In genomic region chr6:31058128-31058894, GRCh38 we compare ENCODE assay signal across 9 cellular contexts. TPM values are rescaled to one million over a fixed set of nuclear protein-coding genes. Genes with fewer than 3 reads are reported as not detected.
DNase-seq lines count a peak whose midpoint lies in the region; ATAC-seq and TF ChIP-seq lines count a peak whose summit lies in the region.
"Had no signal": no experiment of that assay in that cellular context is flagged by ENCODE, and none has a peak within 500 bp of the region (broad histone marks: within the 10 kb centered on the region; RNA-seq: fewer than 3 reads in every experiment).

No MANE protein-coding gene starts in this region.

- TF ChIP-seq CTCF in neural progenitor cell (IDR thresholded peaks at IDR 0.05), result peak; percentile 56

- H3K27ac ChIP-seq in ectodermal cell (ENCODE audit: insufficient read depth, low read depth, low read length, poor library complexity, severe bottlenecking) (peak overlapping the region; percentile 51), neural progenitor cell (no peak overlapping the region)

- H3K36me3 ChIP-seq in ectodermal cell (ENCODE audit: control insufficient read depth, insufficient read depth, low read length), result no peaks in the 10 kb centered on the region
- H3K36me3 ChIP-seq in neural progenitor cell, result no peaks in the 10 kb centered on the region

- H2AFZ ChIP-seq in neural progenitor cell (replicated peaks), result no peak overlapping the region

- no peak for DNase-seq in activated naive CD8-positive, alpha-beta T cell treated with anti-CD3 and anti-CD28 coated beads, Interleukin-2, amount 50 U/mL, for 24 hours
- DNase-seq in activated naive CD8-positive, alpha-beta T cell treated with anti-CD3 and anti-CD28 coated beads for 36 hours, result no peak
- DNase-seq in NCI-H460 (ENCODE audit: extremely low read depth, low read depth) (peak; percentile 45), neural progenitor cell (ENCODE audit: low spot score) (peak; percentile 83), NCI-H128 (lab: John Stamatoyannopoulos, UW; ENCODE audit: unreplicated experiment) (no peak)
- no peak for DNase-seq in activated CD8-positive, alpha-beta memory T cell treated with anti-CD3 and anti-CD28 coated beads, Interleukin-2, amount 50 U/mL, for 4 hours
- DNase-seq: activated naive CD8-positive, alpha-beta T cell treated with anti-CD3 and anti-CD28 coated beads, Interleukin-2, amount 10 ng/mL, durations not matched to agents 7 days and 5 days had no signal

- peaks cover 5% of the 10 kb centered on the region for H3K4me1 Mint-ChIP-seq in activated naive CD8-positive, alpha-beta T cell treated with anti-CD3 and anti-CD28 coated beads, Interleukin-2, amount 50 U/mL, for 24 hours
- H3K4me1 Mint-ChIP-seq in activated naive CD8-positive, alpha-beta T cell treated with anti-CD3 and anti-CD28 coated beads for 36 hours, result no peaks in the 10 kb centered on the region
- H3K4me1 Mint-ChIP-seq in neural progenitor cell, result peaks cover 34% of the 10 kb centered on the region

- H3K4me3 ChIP-seq in ectodermal cell (ENCODE audit: insufficient read depth, low read depth, low read length) (no peak overlapping the region), neural progenitor cell (peak overlapping the region; percentile 15)

- peak overlapping the region; percentile 62 for H3K4me2 ChIP-seq in neural progenitor cell

- no peaks in the 10 kb centered on the region for H4K20me1 ChIP-seq in neural progenitor cell (ENCODE audit: low read depth)

- H3F3A ChIP-seq in neural progenitor cell (ENCODE audit: low read depth), result peaks cover 22% of the 10 kb centered on the region

- no peak overlapping the region for H3K9ac ChIP-seq in neural progenitor cell

- no peaks in the 10 kb centered on the region for H3K79me2 ChIP-seq in neural progenitor cell (ENCODE audit: low read depth)

- H3K9me3 ChIP-seq in ectodermal cell (ENCODE audit: control insufficient read depth, low read length), result no peaks in the 10 kb centered on the region
- no peaks in the 10 kb centered on the region for H3K9me3 ChIP-seq in neural progenitor cell (ENCODE audit: low read depth)

- peaks cover 24% of the 10 kb centered on the region for H3K27me3 Mint-ChIP-seq in activated naive CD8-positive, alpha-beta T cell treated with anti-CD3 and anti-CD28 coated beads, Interleukin-2, amount 50 U/mL, for 24 hours
- peaks cover 19% of the 10 kb centered on the region for H3K27me3 Mint-ChIP-seq in activated naive CD8-positive, alpha-beta T cell treated with anti-CD3 and anti-CD28 coated beads for 36 hours
- H3K27me3 Mint-ChIP-seq in neural progenitor cell (ENCODE audit: insufficient read depth, low read depth), result peaks cover 8% of the 10 kb centered on the region

- H3K9me3 Mint-ChIP-seq in activated naive CD8-positive, alpha-beta T cell treated with anti-CD3 and anti-CD28 coated beads, Interleukin-2, amount 50 U/mL, for 24 hours, result no peaks in the 10 kb centered on the region
- H3K9me3 Mint-ChIP-seq in activated naive CD8-positive, alpha-beta T cell treated with anti-CD3 and anti-CD28 coated beads for 36 hours, result no peaks in the 10 kb centered on the region
- peaks cover 2% of the 10 kb centered on the region for H3K9me3 Mint-ChIP-seq in neural progenitor cell
- H3K9me3 Mint-ChIP-seq: activated naive CD8-positive, alpha-beta T cell treated with anti-CD3 and anti-CD28 coated beads, Interleukin-2, amount 10 ng/mL, durations not matched to agents 7 days and 5 days had no signal

- no peak overlapping the region for H3K4me3 Mint-ChIP-seq in activated naive CD8-positive, alpha-beta T cell treated with anti-CD3 and anti-CD28 coated beads, Interleukin-2, amount 50 U/mL, for 24 hours
- no peak overlapping the region for H3K4me3 Mint-ChIP-seq in activated naive CD8-positive, alpha-beta T cell treated with anti-CD3 and anti-CD28 coated beads for 36 hours
- peak overlapping the region; percentile 71 for H3K4me3 Mint-ChIP-seq in neural progenitor cell
- H3K4me3 Mint-ChIP-seq: activated naive CD8-positive, alpha-beta T cell treated with anti-CD3 and anti-CD28 coated beads, Interleukin-2, amount 10 ng/mL, durations not matched to agents 7 days and 5 days had no signal

- no peak overlapping the region for H3K27ac Mint-ChIP-seq in activated naive CD8-positive, alpha-beta T cell treated with anti-CD3 and anti-CD28 coated beads, Interleukin-2, amount 50 U/mL, for 24 hours
- H3K27ac Mint-ChIP-seq in activated naive CD8-positive, alpha-beta T cell treated with anti-CD3 and anti-CD28 coated beads for 36 hours, result no peak overlapping the region
- H3K27ac Mint-ChIP-seq in neural progenitor cell, result no peak overlapping the region
- H3K27ac Mint-ChIP-seq: activated naive CD8-positive, alpha-beta T cell treated with anti-CD3 and anti-CD28 coated beads, Interleukin-2, amount 10 ng/mL, durations not matched to agents 7 days and 5 days had no signal

- H3K27me3 ChIP-seq in ectodermal cell (ENCODE audit: control insufficient read depth, insufficient read depth, low read length, poor library complexity, severe bottlenecking), result no peaks in the 10 kb centered on the region
- no peaks in the 10 kb centered on the region for H3K27me3 ChIP-seq in neural progenitor cell

- peaks cover 29% of the 10 kb centered on the region for H3K4me1 ChIP-seq in ectodermal cell (ENCODE audit: control insufficient read depth, insufficient read depth, low read length)
- peaks cover 29% of the 10 kb centered on the region for H3K4me1 ChIP-seq in neural progenitor cell

- WGBS in ectodermal cell, 2 experiments, result 69 to 72% methylated on average over 10 of the region's 10 CpGs

- no peaks in the 10 kb centered on the region for H3K36me3 Mint-ChIP-seq in activated naive CD8-positive, alpha-beta T cell treated with anti-CD3 and anti-CD28 coated beads, Interleukin-2, amount 50 U/mL, for 24 hours (ENCODE audit: low read depth)
- no peaks in the 10 kb centered on the region for H3K36me3 Mint-ChIP-seq in activated naive CD8-positive, alpha-beta T cell treated with anti-CD3 and anti-CD28 coated beads for 36 hours
- no peaks in the 10 kb centered on the region for H3K36me3 Mint-ChIP-seq in neural progenitor cell
- H3K36me3 Mint-ChIP-seq: activated naive CD8-positive, alpha-beta T cell treated with anti-CD3 and anti-CD28 coated beads, Interleukin-2, amount 10 ng/mL, durations not matched to agents 7 days and 5 days had no signal

- ATAC-seq in activated naive CD8-positive, alpha-beta T cell treated with anti-CD3 and anti-CD28 coated beads, Interleukin-2, amount 50 U/mL, for 24 hours, result peak; percentile 66
- no peak for ATAC-seq in GM19035 (IDR thresholded peaks at IDR 0.05; ENCODE audit: unreplicated experiment)

RNA-seq across cellular contexts. Expression of gene MUC22, which starts 48.0 kb away (rescaled TPM):
- not detected for total RNA-seq in activated naive CD8-positive, alpha-beta T cell treated with anti-CD3 and anti-CD28 coated beads for 36 hours
- total RNA-seq in NCI-H460 (2014; rRNA removed; shearing (Covaris generic)), result not detected in 2 replicates
- polyA plus RNA-seq in NCI-H460 (2014; cell fraction: nucleus; rRNA removed), result not detected in 2 replicates
- polyA plus RNA-seq in ectodermal cell (2013, experiment 1 of 4), result not detected
- polyA plus RNA-seq in ectodermal cell (2013, experiment 2 of 4), result not detected
- not detected for polyA plus RNA-seq in ectodermal cell (2013, experiment 3 of 4)
- not detected for polyA plus RNA-seq in ectodermal cell (2013, experiment 4 of 4)
- total RNA-seq in neural progenitor cell (ENCODE audit: low replicate concordance), result 0.03 TPM in 1 of 2 replicates, not detected in the other
- total RNA-seq: activated naive CD8-positive, alpha-beta T cell treated with anti-CD3 and anti-CD28 coated beads, Interleukin-2, amount 10 ng/mL, durations not matched to agents 7 days and 5 days had no signal

RNA-seq across cellular contexts. Expression of gene C6orf15, which starts 54.1 kb away (rescaled TPM):
- total RNA-seq in activated naive CD8-positive, alpha-beta T cell treated with anti-CD3 and anti-CD28 coated beads for 36 hours, result not detected
- total RNA-seq in NCI-H460 (2014; rRNA removed; shearing (Covaris generic)), result not detected in 2 replicates
- not detected in 2 replicates for polyA plus RNA-seq in NCI-H460 (2014; cell fraction: nucleus; rRNA removed)
- polyA plus RNA-seq in ectodermal cell (2013, experiment 1 of 4), result not detected
- polyA plus RNA-seq in ectodermal cell (2013, experiment 2 of 4), result not detected
- not detected for polyA plus RNA-seq in ectodermal cell (2013, experiment 3 of 4)
- not detected for polyA plus RNA-seq in ectodermal cell (2013, experiment 4 of 4)
- total RNA-seq in neural progenitor cell (ENCODE audit: low replicate concordance), result not detected in 2 replicates
- total RNA-seq: activated naive CD8-positive, alpha-beta T cell treated with anti-CD3 and anti-CD28 coated beads, Interleukin-2, amount 10 ng/mL, durations not matched to agents 7 days and 5 days had no signal

RNA-seq across cellular contexts. Expression of gene PSORS1C1, which starts 56.3 kb away (rescaled TPM):
- total RNA-seq in activated naive CD8-positive, alpha-beta T cell treated with anti-CD3 and anti-CD28 coated beads for 36 hours, result under 1 TPM in 1 of 2 experiments, not detected in 1; 0.19 TPM
- 0.09 and 0.37 TPM in 2 replicates for total RNA-seq in NCI-H460 (2014; rRNA removed; shearing (Covaris generic))
- 0.08 and 1.0 TPM in 2 replicates for polyA plus RNA-seq in NCI-H460 (2014; cell fraction: nucleus; rRNA removed)
- polyA plus RNA-seq in ectodermal cell (2013, experiment 1 of 4), result not detected
- polyA plus RNA-seq in ectodermal cell (2013, experiment 2 of 4), result not detected
- polyA plus RNA-seq in ectodermal cell (2013, experiment 3 of 4), result not detected
- polyA plus RNA-seq in ectodermal cell (2013, experiment 4 of 4), result not detected
- total RNA-seq in neural progenitor cell (ENCODE audit: low replicate concordance), result not detected in 2 replicates
- total RNA-seq: activated naive CD8-positive, alpha-beta T cell treated with anti-CD3 and anti-CD28 coated beads, Interleukin-2, amount 10 ng/mL, durations not matched to agents 7 days and 5 days had no signal

Comparison
In these comparisons a context has a peak if more than half of its experiments do, and no peak if none do; other contexts are left out.
1. DNase-seq: peak in NCI-H460 (single experiment) and neural progenitor cell (single experiment); none in activated naive CD8-positive, alpha-beta T cell treated with anti-CD3 and anti-CD28 coated beads, Interleukin-2, amount 50 U/mL, for 24 hours (single experiment), activated naive CD8-positive, alpha-beta T cell treated with anti-CD3 and anti-CD28 coated beads for 36 hours (single experiment), activated CD8-positive, alpha-beta memory T cell treated with anti-CD3 and anti-CD28 coated beads, Interleukin-2, amount 50 U/mL, for 4 hours (single experiment) and NCI-H128 (single experiment).